30 cellular contexts compared by ENCODE assay signal in genomic region chr2:15691586-15692310, GRCh38.
"Had no signal": no experiment of that assay in that cellular context is flagged by ENCODE, and none has a peak within 500 bp of the region (broad histone marks: within the 10 kb centered on the region; RNA-seq: fewer than 3 reads in every experiment).

No MANE protein-coding gene starts in this region.

- H3K4me1 Mint-ChIP-seq: activated CD4-positive, alpha-beta T cell treated with anti-CD3 and anti-CD28 coated beads for 36 hours; activated CD8-positive, alpha-beta memory T cell treated with anti-CD3 and anti-CD28 coated beads, Interleukin-2, amount 10 ng/mL, durations not matched to agents 7 days and 5 days; central memory CD8-positive, alpha-beta T cell; endodermal cell; naive thymus-derived CD4-positive, alpha-beta T cell; stimulated activated naive B cell treated with anti-CD40 and anti-IgM and Interleukin-4, amounts not matched to agents 10 μg/mL and 1 μg/mL and 100 μg/mL, for 72 hours had no signal

- H3K79me2 ChIP-seq: parathyroid adenoma had no signal

- H3K9ac ChIP-seq: parathyroid adenoma had no signal

- H3K9me3 ChIP-seq: esophagus muscularis mucosa, psoas muscle, right atrium auricular region, stomach, tibial artery, upper lobe of right lung had no signal

- FAIRE-seq: bronchial epithelial cell, islet of Langerhans had no signal

- DNase-seq: activated CD4-positive, alpha-beta T cell treated with anti-CD3 and anti-CD28 coated beads for 36 hours; activated CD4-positive, CD25-positive, alpha-beta regulatory T cell; activated CD8-positive, alpha-beta memory T cell treated with anti-CD3 and anti-CD28 coated beads, Interleukin-2, amount 10 ng/mL, durations not matched to agents 7 days and 5 days; activated CD8-positive, alpha-beta T cell treated with anti-CD3 and anti-CD28 coated beads, Interleukin-2, amount 10 ng/mL, durations not matched to agents 7 days and 5 days; activated naive CD4-positive, alpha-beta T cell; activated T-cell treated with anti-CD3 and anti-CD28 coated beads for 4 hours; activated T-cell treated with anti-CD3 and anti-CD28 coated beads, Interleukin-2, amount 50 U/mL, for 72 hours; endodermal cell; foreskin keratinocyte; glutamatergic neuron; left colon; midbrain; naive thymus-derived CD4-positive, alpha-beta T cell; occipital lobe; psoas muscle; stimulated activated CD4-positive, alpha-beta T cell treated with anti-CD3 and anti-CD28 coated beads, Interleukin-15, amount 100 ng/mL, for 24 hours; stimulated activated CD4-positive, alpha-beta T cell treated with anti-CD3 and anti-CD28 coated beads, Interleukin-2, amount 100 ng/mL, for 24 hours; stimulated activated naive B cell treated with anti-CD40 and anti-IgM and Interleukin-4, amounts not matched to agents 10 μg/mL and 1 μg/mL and 100 μg/mL, for 72 hours; stomach; tibial artery; upper lobe of right lung had no signal

- H3K36me3 ChIP-seq: esophagus muscularis mucosa, right atrium auricular region, stomach, tibial artery, upper lobe of right lung had no signal

- H3K27ac Mint-ChIP-seq: activated CD4-positive, alpha-beta T cell treated with anti-CD3 and anti-CD28 coated beads for 36 hours; activated CD8-positive, alpha-beta memory T cell treated with anti-CD3 and anti-CD28 coated beads, Interleukin-2, amount 10 ng/mL, durations not matched to agents 7 days and 5 days; activated CD8-positive, alpha-beta T cell treated with anti-CD3 and anti-CD28 coated beads, Interleukin-2, amount 10 ng/mL, durations not matched to agents 7 days and 5 days; activated naive CD4-positive, alpha-beta T cell treated with anti-CD3 and anti-CD28 coated beads, Interleukin-2, amount 50 U/mL, for 72 hours; activated T-cell treated with anti-CD3 and anti-CD28 coated beads, Interleukin-2, amount 50 U/mL, for 72 hours; dendritic cell treated with granulocyte-macrophage colony-stimulating factor and Interleukin-4, amounts not matched to agents 40 ng/mL and 50 ng/mL, for 4 days; endodermal cell; naive thymus-derived CD4-positive, alpha-beta T cell; stimulated activated naive B cell treated with anti-CD40 and anti-IgM and Interleukin-4, amounts not matched to agents 10 μg/mL and 1 μg/mL and 100 μg/mL, for 72 hours had no signal

- H3K4me3 Mint-ChIP-seq: activated CD4-positive, alpha-beta T cell treated with anti-CD3 and anti-CD28 coated beads for 36 hours; activated CD8-positive, alpha-beta memory T cell treated with anti-CD3 and anti-CD28 coated beads, Interleukin-2, amount 10 ng/mL, durations not matched to agents 7 days and 5 days; activated CD8-positive, alpha-beta T cell treated with anti-CD3 and anti-CD28 coated beads, Interleukin-2, amount 10 ng/mL, durations not matched to agents 7 days and 5 days; activated T-cell treated with anti-CD3 and anti-CD28 coated beads, Interleukin-2, amount 50 U/mL, for 72 hours; central memory CD8-positive, alpha-beta T cell; dendritic cell treated with granulocyte-macrophage colony-stimulating factor and Interleukin-4, amounts not matched to agents 40 ng/mL and 50 ng/mL, for 4 days; endodermal cell; naive thymus-derived CD4-positive, alpha-beta T cell; neural crest cell; stimulated activated naive B cell treated with anti-CD40 and anti-IgM and Interleukin-4, amounts not matched to agents 10 μg/mL and 1 μg/mL and 100 μg/mL, for 72 hours had no signal

- H3K27ac ChIP-seq: esophagus muscularis mucosa, foreskin keratinocyte, parathyroid adenoma, psoas muscle, right atrium auricular region, stomach, tibial artery, upper lobe of right lung had no signal

- H3K9me3 Mint-ChIP-seq: activated naive CD4-positive, alpha-beta T cell treated with anti-CD3 and anti-CD28 coated beads, Interleukin-2, amount 50 U/mL, for 72 hours; activated T-cell treated with anti-CD3 and anti-CD28 coated beads, Interleukin-2, amount 50 U/mL, for 72 hours; central memory CD8-positive, alpha-beta T cell; dendritic cell treated with granulocyte-macrophage colony-stimulating factor and Interleukin-4, amounts not matched to agents 40 ng/mL and 50 ng/mL, for 4 days; stimulated activated naive B cell treated with anti-CD40 and anti-IgM and Interleukin-4, amounts not matched to agents 10 μg/mL and 1 μg/mL and 100 μg/mL, for 72 hours had no signal

- H3K4me1 ChIP-seq: esophagus muscularis mucosa, foreskin keratinocyte, parathyroid adenoma, psoas muscle, right atrium auricular region, stomach, tibial artery, upper lobe of right lung had no signal

- H3K36me3 Mint-ChIP-seq: activated CD8-positive, alpha-beta memory T cell treated with anti-CD3 and anti-CD28 coated beads, Interleukin-2, amount 10 ng/mL, durations not matched to agents 7 days and 5 days; activated naive CD4-positive, alpha-beta T cell treated with anti-CD3 and anti-CD28 coated beads, Interleukin-2, amount 50 U/mL, for 72 hours; naive thymus-derived CD4-positive, alpha-beta T cell; stimulated activated naive B cell treated with anti-CD40 and anti-IgM and Interleukin-4, amounts not matched to agents 10 μg/mL and 1 μg/mL and 100 μg/mL, for 72 hours had no signal

- H3K27me3 ChIP-seq: esophagus muscularis mucosa, right atrium auricular region, tibial artery, upper lobe of right lung had no signal

- H3K4me3 ChIP-seq: esophagus muscularis mucosa, psoas muscle, right atrium auricular region, stomach, tibial artery, upper lobe of right lung had no signal

- ATAC-seq: activated CD4-positive, alpha-beta T cell treated with anti-CD3 and anti-CD28 coated beads for 36 hours; activated CD8-positive, alpha-beta memory T cell treated with anti-CD3 and anti-CD28 coated beads, Interleukin-2, amount 10 ng/mL, durations not matched to agents 7 days and 5 days; activated CD8-positive, alpha-beta T cell treated with anti-CD3 and anti-CD28 coated beads, Interleukin-2, amount 10 ng/mL, durations not matched to agents 7 days and 5 days; activated naive CD4-positive, alpha-beta T cell treated with anti-CD3 and anti-CD28 coated beads, Interleukin-2, amount 50 U/mL, for 72 hours; activated T-cell treated with anti-CD3 and anti-CD28 coated beads, Interleukin-2, amount 50 U/mL, for 72 hours; foreskin keratinocyte; left colon; naive thymus-derived CD4-positive, alpha-beta T cell; psoas muscle; stimulated activated naive B cell treated with anti-CD40 and anti-IgM and Interleukin-4, amounts not matched to agents 10 μg/mL and 1 μg/mL and 100 μg/mL, for 72 hours; upper lobe of right lung had no signal

- H2AFZ ChIP-seq: parathyroid adenoma had no signal

- H3K27me3 Mint-ChIP-seq: dendritic cell treated with granulocyte-macrophage colony-stimulating factor and Interleukin-4, amounts not matched to agents 40 ng/mL and 50 ng/mL, for 4 days had no signal
